Comparison of ENCODE assay signal across 14 cellular contexts in genomic region chr10:123563994-123564393, GRCh38.
DNase-seq lines count a peak whose midpoint lies in the region; ATAC-seq and TF ChIP-seq lines count a peak whose summit lies in the region.
"Had no signal": no experiment of that assay in that cellular context is flagged by ENCODE, and none has a peak within 500 bp of the region (broad histone marks: within the 10 kb centered on the region; RNA-seq: fewer than 3 reads in every experiment).

No MANE protein-coding gene starts in this region.

- no peaks in the 10 kb centered on the region for H3K36me3 Mint-ChIP-seq in type B pancreatic cell
- no peaks in the 10 kb centered on the region for H3K36me3 Mint-ChIP-seq in activated naive CD4-positive, alpha-beta T cell treated with anti-CD3 and anti-CD28 coated beads for 36 hours (ENCODE audit: low read depth)
- H3K36me3 Mint-ChIP-seq: CD14-positive monocyte; CD8-positive, alpha-beta T cell had no signal

- no peak overlapping the region for H3K4me2 ChIP-seq in mesendoderm (ENCODE audit: low read length)
- H3K4me2 ChIP-seq: A549 had no signal

- CTCF ChIA-PET in activated naive CD4-positive, alpha-beta T cell treated with anti-CD3 and anti-CD28 coated beads for 36 hours (lab: Charles Lee), result interaction anchor here (0.7 to 1.6 kb wide), 3 partner anchors 9 to 802 kb away, joined by 3 read pairs; no protein-coding TSS in a partner anchor

- no peaks in the 10 kb centered on the region for H3K79me2 ChIP-seq in mesendoderm (ENCODE audit: control insufficient read depth, insufficient read depth, low read length)

- no peak overlapping the region for H2BK15ac ChIP-seq in mesendoderm (replicated peaks; ENCODE audit: low read depth)

- no peaks in the 10 kb centered on the region for H3K36me3 ChIP-seq in H7 (replicated peaks; ENCODE audit: control insufficient read depth, insufficient read depth, low read length)
- no peaks in the 10 kb centered on the region for H3K36me3 ChIP-seq in mesendoderm (ENCODE audit: control insufficient read depth, insufficient read depth, low read length)

- H2AK5ac ChIP-seq in mesendoderm (ENCODE audit: low read length), result no peak overlapping the region

- no peak overlapping the region for H3K4ac ChIP-seq in mesendoderm (ENCODE audit: low read depth, low read length)

- H3K4me1 Mint-ChIP-seq in type B pancreatic cell (ENCODE audit: unreplicated experiment), result no peaks in the 10 kb centered on the region
- no peaks in the 10 kb centered on the region for H3K4me1 Mint-ChIP-seq in activated naive CD4-positive, alpha-beta T cell treated with anti-CD3 and anti-CD28 coated beads for 36 hours (ENCODE audit: low read depth)
- H3K4me1 Mint-ChIP-seq: CD14-positive monocyte had no signal

- no peak overlapping the region for H4K5ac ChIP-seq in mesendoderm (ENCODE audit: low read length)

- H3K79me1 ChIP-seq in mesendoderm (ENCODE audit: low read length), result no peaks in the 10 kb centered on the region

- no peak overlapping the region for H3K18ac ChIP-seq in mesendoderm (ENCODE audit: low read length)

- H3K27ac Mint-ChIP-seq in type B pancreatic cell, result no peak overlapping the region
- no peak overlapping the region for H3K27ac Mint-ChIP-seq in activated naive CD4-positive, alpha-beta T cell treated with anti-CD3 and anti-CD28 coated beads for 36 hours
- H3K27ac Mint-ChIP-seq: CD8-positive, alpha-beta T cell had no signal

- no peak overlapping the region for H3K4me3 Mint-ChIP-seq in type B pancreatic cell
- H3K4me3 Mint-ChIP-seq in activated naive CD4-positive, alpha-beta T cell treated with anti-CD3 and anti-CD28 coated beads for 36 hours, result no peak overlapping the region
- H3K4me3 Mint-ChIP-seq: CD14-positive monocyte; CD8-positive, alpha-beta T cell had no signal

- peaks cover 56% of the 10 kb centered on the region for H3K27me3 Mint-ChIP-seq in type B pancreatic cell
- peaks cover 28% of the 10 kb centered on the region for H3K27me3 Mint-ChIP-seq in activated naive CD4-positive, alpha-beta T cell treated with anti-CD3 and anti-CD28 coated beads for 36 hours (ENCODE audit: low read depth)

- H3K4me3 ChIP-seq in H7 (ENCODE audit: insufficient read depth, low read depth, low read length), result no peak overlapping the region
- H3K4me3 ChIP-seq in coronary artery, result no peak overlapping the region
- H3K4me3 ChIP-seq in mesendoderm (ENCODE audit: low read length), result no peak overlapping the region
- H3K4me3 ChIP-seq: A549 had no signal

- DNase-seq in H7, result peak; percentile 35
- DNase-seq in coronary artery (ENCODE audit: low spot score), result peak; percentile 26
- peak; percentile 31 for DNase-seq in mesendoderm
- peak; percentile 34 for DNase-seq in type B pancreatic cell (ENCODE audit: extremely low spot score, unreplicated experiment)
- no peak for DNase-seq in activated naive CD4-positive, alpha-beta T cell treated with anti-CD3 and anti-CD28 coated beads for 36 hours
- no peak for DNase-seq in RPMI8226
- DNase-seq: COR-L47, DND-41, GDM1, IMR-90 had no signal

- no peak overlapping the region for H3K9ac ChIP-seq in mesendoderm (ENCODE audit: low read length)

- no peak overlapping the region for H3K23ac ChIP-seq in mesendoderm (ENCODE audit: low read length)

- no peak overlapping the region for H2BK5ac ChIP-seq in mesendoderm (ENCODE audit: low read length)

- no peak for ATAC-seq in HG03432 (IDR thresholded peaks at IDR 0.05; ENCODE audit: unreplicated experiment)
- ATAC-seq: A549; CD8-positive, alpha-beta T cell had no signal

- no peak overlapping the region for H3K27ac ChIP-seq in coronary artery
- H3K27ac ChIP-seq in mesendoderm (ENCODE audit: low read depth, low read length), result no peak overlapping the region
- H3K27ac ChIP-seq: A549 had no signal

- no peak for TF ChIP-seq CTCF in coronary artery (IDR thresholded peaks at IDR 0.05)
- no peak for TF ChIP-seq CTCF in type B pancreatic cell (conservative IDR thresholded peaks at IDR 0.05)

- H3K27me3 ChIP-seq in H7 (ENCODE audit: control insufficient read depth, insufficient read depth, low read length) (no peaks in the 10 kb centered on the region), mesendoderm (ENCODE audit: insufficient read depth, low read length, poor library complexity) (no peaks in the 10 kb centered on the region)

- intact Hi-C loops in activated naive CD4-positive, alpha-beta T cell treated with anti-CD3 and anti-CD28 coated beads for 36 hours (cut with micrococcal nuclease), result no loop called here

- no peaks in the 10 kb centered on the region for H3K9me3 Mint-ChIP-seq in type B pancreatic cell
- H3K9me3 Mint-ChIP-seq in activated naive CD4-positive, alpha-beta T cell treated with anti-CD3 and anti-CD28 coated beads for 36 hours, result no peaks in the 10 kb centered on the region
- H3K9me3 Mint-ChIP-seq: CD14-positive monocyte; CD8-positive, alpha-beta T cell had no signal

- no CpG with 5 or more reads among the region's 5 CpGs for WGBS in mesendoderm (ENCODE audit: extremely low coverage, insufficient coverage, low lambda C conversion rate)

- no peak overlapping the region for H2BK120ac ChIP-seq in mesendoderm (ENCODE audit: low read depth, low read length)

- no peak overlapping the region for H4K8ac ChIP-seq in mesendoderm (ENCODE audit: low read depth, low read length)

- H3K4me1 ChIP-seq in mesendoderm (ENCODE audit: control insufficient read depth, low read depth, low read length), result no peaks in the 10 kb centered on the region
- H3K4me1 ChIP-seq: A549 had no signal

- no peak overlapping the region for H3K56ac ChIP-seq in mesendoderm (ENCODE audit: low read length)

Comparison
In these comparisons a context has a peak if more than half of its experiments do, and no peak if none do; other contexts are left out.
1. DNase-seq: peak in H7 (single experiment), coronary artery (single experiment), mesendoderm (single experiment) and type B pancreatic cell (single experiment); none in activated naive CD4-positive, alpha-beta T cell treated with anti-CD3 and anti-CD28 coated beads for 36 hours (single experiment) and RPMI8226 (single experiment).